In the genomic region with DNA sequence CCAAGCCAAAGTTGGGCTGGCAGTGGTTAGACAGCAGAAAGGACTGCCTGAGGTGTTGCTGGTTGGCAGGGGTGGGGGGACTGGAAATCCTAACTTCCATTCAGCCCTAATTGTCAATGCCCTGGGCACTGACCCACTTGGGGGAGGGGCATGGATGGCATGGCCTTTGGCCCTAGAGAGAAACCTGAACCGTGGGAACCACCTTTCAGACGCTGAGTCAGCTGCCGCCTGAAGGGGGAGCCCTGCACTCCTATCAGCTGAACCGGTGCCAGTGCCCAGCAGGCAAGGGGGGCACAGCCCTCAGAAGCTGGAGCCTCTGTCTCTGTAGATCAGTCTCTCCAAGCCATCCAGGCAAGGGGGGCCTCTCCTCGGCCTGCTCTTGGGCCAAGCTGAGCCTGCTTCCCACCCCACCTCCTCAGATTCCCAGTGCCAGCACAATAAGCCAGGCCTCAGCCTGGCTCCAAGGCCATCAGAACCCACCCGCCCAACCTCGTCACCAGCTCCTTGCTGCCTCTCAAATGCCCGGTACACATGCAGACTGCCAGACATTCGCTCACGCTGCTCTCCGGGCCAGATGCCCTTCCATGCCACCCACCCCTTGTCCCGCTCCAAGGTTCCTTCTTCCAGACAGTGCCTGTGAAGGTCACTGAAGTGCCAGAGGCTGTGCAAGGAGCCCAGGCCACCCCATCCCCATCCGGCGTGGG, we compare ENCODE assay signal across 1 cellular context.
A peak's percentile ranks its signal among the peaks of the same experiment; 100 is the strongest.
TF ChIP-seq lines count a peak whose summit lies in the region.

No MANE protein-coding gene starts in this region.

TF ChIP-seq in HepG2, 621 proteins besides CTCF, POLR2A, EP300 and RAD21:
- TF ChIP-seq ISX (CRISPR knock-in tag; conservative IDR thresholded peaks at IDR 0.05), result no peak
- TF ChIP-seq PHF21A (CRISPR knock-in tag; IDR thresholded peaks at IDR 0.05), result no peak
- 0 out of 2 replicates have a peak, but pooled peaks have one; percentile 16 for TF ChIP-seq ZMYM3 (CRISPR knock-in tag; IDR thresholded peaks at IDR 0.05)
- 0 out of 2 replicates have a peak, but pooled peaks have one; percentile 19 for TF ChIP-seq NRL (CRISPR knock-in tag; IDR thresholded peaks at IDR 0.05; ENCODE audit: borderline replicate concordance)
- 0 out of 2 replicates have a peak, but pooled peaks have one; percentile 19 for TF ChIP-seq PPARG (CRISPR knock-in tag; conservative IDR thresholded peaks at IDR 0.05)
- TF ChIP-seq, protein P1, sequence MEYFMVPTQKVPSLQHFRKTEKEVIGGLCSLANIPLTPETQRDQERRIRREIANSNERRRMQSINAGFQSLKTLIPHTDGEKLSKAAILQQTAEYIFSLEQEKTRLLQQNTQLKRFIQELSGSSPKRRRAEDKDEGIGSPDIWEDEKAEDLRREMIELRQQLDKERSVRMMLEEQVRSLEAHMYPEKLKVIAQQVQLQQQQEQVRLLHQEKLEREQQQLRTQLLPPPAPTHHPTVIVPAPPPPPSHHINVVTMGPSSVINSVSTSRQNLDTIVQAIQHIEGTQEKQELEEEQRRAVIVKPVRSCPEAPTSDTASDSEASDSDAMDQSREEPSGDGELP (IDR thresholded peaks at IDR 0.05; ENCODE audit: borderline replicate concordance, low read depth), result peak; percentile 78; the same call in 1 of the 2 replicates
- TF ChIP-seq ZSCAN22 (CRISPR knock-in tag; IDR thresholded peaks at IDR 0.05), result no peak
- peak; percentile 71 for TF ChIP-seq MAFF (IDR thresholded peaks at IDR 0.05; ENCODE audit: low read depth, low read length)
- TF ChIP-seq U2AF1 (optimal IDR thresholded peaks at IDR 0.05; ENCODE audit: low read depth, low read length), result no peak
- TF ChIP-seq, protein P2, sequence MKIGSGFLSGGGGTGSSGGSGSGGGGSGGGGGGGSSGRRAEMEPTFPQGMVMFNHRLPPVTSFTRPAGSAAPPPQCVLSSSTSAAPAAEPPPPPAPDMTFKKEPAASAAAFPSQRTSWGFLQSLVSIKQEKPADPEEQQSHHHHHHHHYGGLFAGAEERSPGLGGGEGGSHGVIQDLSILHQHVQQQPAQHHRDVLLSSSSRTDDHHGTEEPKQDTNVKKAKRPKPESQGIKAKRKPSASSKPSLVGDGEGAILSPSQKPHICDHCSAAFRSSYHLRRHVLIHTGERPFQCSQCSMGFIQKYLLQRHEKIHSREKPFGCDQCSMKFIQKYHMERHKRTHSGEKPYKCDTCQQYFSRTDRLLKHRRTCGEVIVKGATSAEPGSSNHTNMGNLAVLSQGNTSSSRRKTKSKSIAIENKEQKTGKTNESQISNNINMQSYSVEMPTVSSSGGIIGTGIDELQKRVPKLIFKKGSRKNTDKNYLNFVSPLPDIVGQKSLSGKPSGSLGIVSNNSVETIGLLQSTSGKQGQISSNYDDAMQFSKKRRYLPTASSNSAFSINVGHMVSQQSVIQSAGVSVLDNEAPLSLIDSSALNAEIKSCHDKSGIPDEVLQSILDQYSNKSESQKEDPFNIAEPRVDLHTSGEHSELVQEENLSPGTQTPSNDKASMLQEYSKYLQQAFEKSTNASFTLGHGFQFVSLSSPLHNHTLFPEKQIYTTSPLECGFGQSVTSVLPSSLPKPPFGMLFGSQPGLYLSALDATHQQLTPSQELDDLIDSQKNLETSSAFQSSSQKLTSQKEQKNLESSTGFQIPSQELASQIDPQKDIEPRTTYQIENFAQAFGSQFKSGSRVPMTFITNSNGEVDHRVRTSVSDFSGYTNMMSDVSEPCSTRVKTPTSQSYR (CRISPR knock-in tag; IDR thresholded peaks at IDR 0.05; ENCODE audit: borderline replicate concordance), result peak; percentile 88
- TF ChIP-seq, protein P3, sequence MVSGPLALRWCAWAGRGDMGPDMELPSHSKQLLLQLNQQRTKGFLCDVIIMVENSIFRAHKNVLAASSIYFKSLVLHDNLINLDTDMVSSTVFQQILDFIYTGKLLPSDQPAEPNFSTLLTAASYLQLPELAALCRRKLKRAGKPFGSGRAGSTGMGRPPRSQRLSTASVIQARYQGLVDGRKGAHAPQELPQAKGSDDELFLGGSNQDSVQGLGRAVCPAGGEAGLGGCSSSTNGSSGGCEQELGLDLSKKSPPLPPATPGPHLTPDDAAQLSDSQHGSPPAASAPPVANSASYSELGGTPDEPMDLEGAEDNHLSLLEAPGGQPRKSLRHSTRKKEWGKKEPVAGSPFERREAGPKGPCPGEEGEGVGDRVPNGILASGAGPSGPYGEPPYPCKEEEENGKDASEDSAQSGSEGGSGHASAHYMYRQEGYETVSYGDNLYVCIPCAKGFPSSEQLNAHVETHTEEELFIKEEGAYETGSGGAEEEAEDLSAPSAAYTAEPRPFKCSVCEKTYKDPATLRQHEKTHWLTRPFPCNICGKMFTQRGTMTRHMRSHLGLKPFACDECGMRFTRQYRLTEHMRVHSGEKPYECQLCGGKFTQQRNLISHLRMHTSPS (CRISPR knock-in tag; IDR thresholded peaks at IDR 0.05; ENCODE audit: low read depth), result peak; percentile 95
- TF ChIP-seq HNF4G (IDR thresholded peaks at IDR 0.05; ENCODE audit: borderline replicate concordance, low read depth, low read length), result peak; percentile 58
- TF ChIP-seq HNF4G (CRISPR knock-in tag; IDR thresholded peaks at IDR 0.05; ENCODE audit: borderline replicate concordance, low read depth), result no peak
- TF ChIP-seq HNRNPL (IDR thresholded peaks at IDR 0.05; ENCODE audit: low read depth, low read length), result peak; percentile 99
- TF ChIP-seq PHB2 (IDR thresholded peaks at IDR 0.05; ENCODE audit: partially characterized antibody), result no peak
- TF ChIP-seq NR2F1 (CRISPR knock-in tag; IDR thresholded peaks at IDR 0.05), result peak; percentile 49 to 66; a peak in 3 of 4 replicates
- peak; percentile 74 to 78 for TF ChIP-seq MAFK (conservative IDR thresholded peaks at IDR 0.05 in 1 of 2, IDR thresholded peaks at IDR 0.05 in 1 of 2; ENCODE audit: low read length in 2 of 2)
- TF ChIP-seq PITX1 (CRISPR knock-in tag; IDR thresholded peaks at IDR 0.05), result 0 out of 2 replicates have a peak, but pooled peaks have one; percentile 15
- TF ChIP-seq, protein P4, sequence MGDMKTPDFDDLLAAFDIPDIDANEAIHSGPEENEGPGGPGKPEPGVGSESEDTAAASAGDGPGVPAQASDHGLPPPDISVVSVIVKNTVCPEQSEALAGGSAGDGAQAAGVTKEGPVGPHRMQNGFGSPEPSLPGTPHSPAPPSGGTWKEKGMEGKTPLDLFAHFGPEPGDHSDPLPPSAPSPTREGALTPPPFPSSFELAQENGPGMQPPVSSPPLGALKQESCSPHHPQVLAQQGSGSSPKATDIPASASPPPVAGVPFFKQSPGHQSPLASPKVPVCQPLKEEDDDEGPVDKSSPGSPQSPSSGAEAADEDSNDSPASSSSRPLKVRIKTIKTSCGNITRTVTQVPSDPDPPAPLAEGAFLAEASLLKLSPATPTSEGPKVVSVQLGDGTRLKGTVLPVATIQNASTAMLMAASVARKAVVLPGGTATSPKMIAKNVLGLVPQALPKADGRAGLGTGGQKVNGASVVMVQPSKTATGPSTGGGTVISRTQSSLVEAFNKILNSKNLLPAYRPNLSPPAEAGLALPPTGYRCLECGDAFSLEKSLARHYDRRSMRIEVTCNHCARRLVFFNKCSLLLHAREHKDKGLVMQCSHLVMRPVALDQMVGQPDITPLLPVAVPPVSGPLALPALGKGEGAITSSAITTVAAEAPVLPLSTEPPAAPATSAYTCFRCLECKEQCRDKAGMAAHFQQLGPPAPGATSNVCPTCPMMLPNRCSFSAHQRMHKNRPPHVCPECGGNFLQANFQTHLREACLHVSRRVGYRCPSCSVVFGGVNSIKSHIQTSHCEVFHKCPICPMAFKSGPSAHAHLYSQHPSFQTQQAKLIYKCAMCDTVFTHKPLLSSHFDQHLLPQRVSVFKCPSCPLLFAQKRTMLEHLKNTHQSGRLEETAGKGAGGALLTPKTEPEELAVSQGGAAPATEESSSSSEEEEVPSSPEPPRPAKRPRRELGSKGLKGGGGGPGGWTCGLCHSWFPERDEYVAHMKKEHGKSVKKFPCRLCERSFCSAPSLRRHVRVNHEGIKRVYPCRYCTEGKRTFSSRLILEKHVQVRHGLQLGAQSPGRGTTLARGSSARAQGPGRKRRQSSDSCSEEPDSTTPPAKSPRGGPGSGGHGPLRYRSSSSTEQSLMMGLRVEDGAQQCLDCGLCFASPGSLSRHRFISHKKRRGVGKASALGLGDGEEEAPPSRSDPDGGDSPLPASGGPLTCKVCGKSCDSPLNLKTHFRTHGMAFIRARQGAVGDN (CRISPR knock-in tag; IDR thresholded peaks at IDR 0.05), result peak; percentile 33; the same call in 1 of the 2 replicates
- peak; percentile 58 for TF ChIP-seq HNF4A (CRISPR knock-in tag; IDR thresholded peaks at IDR 0.05)
- peak; percentile 56 for TF ChIP-seq XRCC5 (optimal IDR thresholded peaks at IDR 0.05; ENCODE audit: low read length)
- peak; percentile 72 for TF ChIP-seq NR2F6 (IDR thresholded peaks at IDR 0.05)
- TF ChIP-seq NR2F6 (CRISPR knock-in tag; IDR thresholded peaks at IDR 0.05), result peak; percentile 74
- TF ChIP-seq PCBP1 (IDR thresholded peaks at IDR 0.05; ENCODE audit: borderline replicate concordance, low read depth, low read length), result 0 out of 2 replicates have a peak, but pooled peaks have one; percentile 15
- TF ChIP-seq, protein P5, sequence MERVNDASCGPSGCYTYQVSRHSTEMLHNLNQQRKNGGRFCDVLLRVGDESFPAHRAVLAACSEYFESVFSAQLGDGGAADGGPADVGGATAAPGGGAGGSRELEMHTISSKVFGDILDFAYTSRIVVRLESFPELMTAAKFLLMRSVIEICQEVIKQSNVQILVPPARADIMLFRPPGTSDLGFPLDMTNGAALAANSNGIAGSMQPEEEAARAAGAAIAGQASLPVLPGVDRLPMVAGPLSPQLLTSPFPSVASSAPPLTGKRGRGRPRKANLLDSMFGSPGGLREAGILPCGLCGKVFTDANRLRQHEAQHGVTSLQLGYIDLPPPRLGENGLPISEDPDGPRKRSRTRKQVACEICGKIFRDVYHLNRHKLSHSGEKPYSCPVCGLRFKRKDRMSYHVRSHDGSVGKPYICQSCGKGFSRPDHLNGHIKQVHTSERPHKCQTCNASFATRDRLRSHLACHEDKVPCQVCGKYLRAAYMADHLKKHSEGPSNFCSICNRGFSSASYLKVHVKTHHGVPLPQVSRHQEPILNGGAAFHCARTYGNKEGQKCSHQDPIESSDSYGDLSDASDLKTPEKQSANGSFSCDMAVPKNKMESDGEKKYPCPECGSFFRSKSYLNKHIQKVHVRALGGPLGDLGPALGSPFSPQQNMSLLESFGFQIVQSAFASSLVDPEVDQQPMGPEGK (CRISPR knock-in tag; IDR thresholded peaks at IDR 0.05), result 0 out of 2 replicates have a peak, but pooled peaks have one; percentile 12
- TF ChIP-seq FOSL2 (CRISPR knock-in tag; IDR thresholded peaks at IDR 0.05), result peak; percentile 52
- no peak for TF ChIP-seq GPN1 (CRISPR knock-in tag; IDR thresholded peaks at IDR 0.05; ENCODE audit: borderline replicate concordance)
- no peak for TF ChIP-seq HDAC1 (CRISPR knock-in tag; IDR thresholded peaks at IDR 0.05)
- TF ChIP-seq SIX1 (CRISPR knock-in tag; IDR thresholded peaks at IDR 0.05; ENCODE audit: borderline replicate concordance), result peak; percentile 90
